In the genomic region with DNA sequence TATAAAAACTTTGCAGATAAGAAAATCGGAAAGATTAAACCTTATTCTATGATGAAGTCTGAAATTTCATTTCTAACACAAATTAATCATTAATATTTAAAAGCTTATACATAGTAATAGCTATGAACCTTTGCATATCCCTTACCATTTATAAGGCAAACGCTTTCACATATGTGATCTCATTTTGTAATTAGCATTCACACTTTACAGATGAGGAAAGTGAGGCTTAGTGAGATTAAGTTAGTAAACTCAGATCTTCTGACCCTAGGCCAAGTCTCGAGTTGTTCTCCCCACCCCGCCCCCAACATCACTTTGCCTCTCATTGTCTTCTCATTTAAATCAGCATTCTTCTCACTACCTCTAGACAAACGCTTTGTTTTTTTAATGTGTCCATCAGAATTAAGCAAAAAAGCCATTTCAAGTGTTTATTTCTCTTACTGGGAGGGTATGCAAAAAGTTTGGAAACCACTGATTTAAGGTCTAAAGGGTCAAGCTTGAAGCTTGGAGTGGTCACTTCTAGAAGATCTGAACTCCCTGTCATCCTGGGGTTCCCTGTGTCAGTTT, we compare ENCODE assay signal across 14 cellular contexts.
DNase-seq lines count a peak whose midpoint lies in the region; ATAC-seq and TF ChIP-seq lines count a peak whose summit lies in the region.
"Had no signal": no experiment of that assay in that cellular context is flagged by ENCODE, and none has a peak within 500 bp of the region (broad histone marks: within the 10 kb centered on the region; RNA-seq: fewer than 3 reads in every experiment).

No MANE protein-coding gene starts in this region.

- no peak overlapping the region for H2AFZ ChIP-seq in Karpas-422 (ENCODE audit: low read length)

- H3K4me2 ChIP-seq in Karpas-422 (ENCODE audit: low read depth, low read length, poor library complexity, severe bottlenecking) = peak overlapping the region; percentile 67

- H3K27ac ChIP-seq in Karpas-422 (ENCODE audit: low read length) = peak overlapping the region; percentile 97
- H3K27ac ChIP-seq in neutrophil = peak overlapping the region; percentile 88
- H3K27ac ChIP-seq: RWPE1 had no signal

- peaks cover 34% of the 10 kb centered on the region for H3K27me3 Mint-ChIP-seq in activated CD8-positive, alpha-beta memory T cell treated with anti-CD3 and anti-CD28 coated beads, Interleukin-2, amount 10 ng/mL, durations not matched to agents 7 days and 5 days
- H3K27me3 Mint-ChIP-seq in activated T-helper 17 cell treated with anti-CD3 and anti-CD28 coated beads, Interleukin-2, amount 50 U/mL, for 72 hours = peaks cover 7% of the 10 kb centered on the region

- no peak for ATAC-seq in activated CD8-positive, alpha-beta memory T cell treated with anti-CD3 and anti-CD28 coated beads, Interleukin-2, amount 10 ng/mL, durations not matched to agents 7 days and 5 days
- ATAC-seq in activated T-helper 17 cell treated with anti-CD3 and anti-CD28 coated beads, Interleukin-2, amount 50 U/mL, for 72 hours (replicated peaks) = no peak
- ATAC-seq: HCT116, left cardiac atrium had no signal

- H3K27me3 ChIP-seq in Karpas-422 (ENCODE audit: low read length) = no peaks in the 10 kb centered on the region
- no peaks in the 10 kb centered on the region for H3K27me3 ChIP-seq in neutrophil

- TF ChIP-seq CTCF in neutrophil (IDR thresholded peaks at IDR 0.05) = no peak

- DNase-seq in activated CD8-positive, alpha-beta memory T cell treated with anti-CD3 and anti-CD28 coated beads, Interleukin-2, amount 10 ng/mL, durations not matched to agents 7 days and 5 days = no peak
- DNase-seq in activated CD8-positive, alpha-beta memory T cell treated with anti-CD3 and anti-CD28 coated beads for 24 hours = no peak
- DNase-seq in Karpas-422 (peak; percentile 95), retina (no peak), NCI-H187 (lab: John Stamatoyannopoulos, UW) (no peak)
- DNase-seq in stimulated activated CD4-positive, alpha-beta T cell treated with anti-CD3 and anti-CD28 coated beads, Interleukin-4, amount 100 ng/mL, for 4 hours = no peak
- DNase-seq: left cardiac atrium, NCI-H1048, NCI-H748 treated with DMSO at 0.1 percent for 48 hours had no signal

- no peaks in the 10 kb centered on the region for H3K9me3 Mint-ChIP-seq in activated CD8-positive, alpha-beta memory T cell treated with anti-CD3 and anti-CD28 coated beads, Interleukin-2, amount 10 ng/mL, durations not matched to agents 7 days and 5 days (ENCODE audit: low read depth)
- no peaks in the 10 kb centered on the region for H3K9me3 Mint-ChIP-seq in activated T-helper 17 cell treated with anti-CD3 and anti-CD28 coated beads, Interleukin-2, amount 50 U/mL, for 72 hours
- H3K9me3 Mint-ChIP-seq: stimulated activated naive B cell treated with anti-CD40 and anti-IgM and Interleukin-4, amounts not matched to agents 10 μg/mL and 1 μg/mL and 100 μg/mL, for 72 hours had no signal

- CTCF ChIA-PET in activated CD8-positive, alpha-beta memory T cell treated with anti-CD3 and anti-CD28 coated beads, Interleukin-2, amount 10 ng/mL, durations not matched to agents 7 days and 5 days (lab: Charles Lee) = interaction anchor here (0.7 to 2.3 kb wide), 7 partner anchors 79 to 179 kb away, joined by 3 to 6 read pairs (median 4); no protein-coding TSS in a partner anchor

- H3K4me1 ChIP-seq in Karpas-422 (ENCODE audit: low read length) (peaks cover 100% of the 10 kb centered on the region), neutrophil (ENCODE audit: control insufficient read depth in 1 of 2, insufficient read depth in 1 of 2, low read depth in 1 of 2, low read length in 1 of 2) (peaks cover 63 to 69% of the 10 kb centered on the region in 2 experiments)

- H3K9me3 ChIP-seq in Karpas-422 (ENCODE audit: low read length) = no peaks in the 10 kb centered on the region
- H3K9me3 ChIP-seq in neutrophil = no peaks in the 10 kb centered on the region

- H3K4me3 ChIP-seq in Karpas-422 (ENCODE audit: low read length) (peak overlapping the region; percentile 39), neutrophil (ENCODE audit: low read depth in 1 of 2, low read length in 1 of 2) (no peak overlapping the region)

- peaks cover 57% of the 10 kb centered on the region for H3K4me1 Mint-ChIP-seq in activated CD8-positive, alpha-beta memory T cell treated with anti-CD3 and anti-CD28 coated beads, Interleukin-2, amount 10 ng/mL, durations not matched to agents 7 days and 5 days
- H3K4me1 Mint-ChIP-seq in activated T-helper 17 cell treated with anti-CD3 and anti-CD28 coated beads, Interleukin-2, amount 50 U/mL, for 72 hours = peaks cover 39% of the 10 kb centered on the region

- H3K36me3 Mint-ChIP-seq in activated CD8-positive, alpha-beta memory T cell treated with anti-CD3 and anti-CD28 coated beads, Interleukin-2, amount 10 ng/mL, durations not matched to agents 7 days and 5 days = peaks cover 3% of the 10 kb centered on the region
- no peaks in the 10 kb centered on the region for H3K36me3 Mint-ChIP-seq in activated T-helper 17 cell treated with anti-CD3 and anti-CD28 coated beads, Interleukin-2, amount 50 U/mL, for 72 hours (ENCODE audit: low read depth)
- H3K36me3 Mint-ChIP-seq: stimulated activated naive B cell treated with anti-CD40 and anti-IgM and Interleukin-4, amounts not matched to agents 10 μg/mL and 1 μg/mL and 100 μg/mL, for 72 hours had no signal

- H3K4me3 Mint-ChIP-seq in activated CD8-positive, alpha-beta memory T cell treated with anti-CD3 and anti-CD28 coated beads, Interleukin-2, amount 10 ng/mL, durations not matched to agents 7 days and 5 days = no peak overlapping the region
- H3K4me3 Mint-ChIP-seq in activated T-helper 17 cell treated with anti-CD3 and anti-CD28 coated beads, Interleukin-2, amount 50 U/mL, for 72 hours = peak overlapping the region; percentile 80

- H3K9me2 ChIP-seq in Karpas-422 (replicated peaks; ENCODE audit: insufficient read depth, low read length) = no peaks in the 10 kb centered on the region

- H3K9ac ChIP-seq in Karpas-422 (ENCODE audit: low read length) = peak overlapping the region; percentile 70

- no peaks in the 10 kb centered on the region for H3K79me2 ChIP-seq in Karpas-422 (ENCODE audit: low read length)

- H4K20me1 ChIP-seq in Karpas-422 (ENCODE audit: insufficient read depth, low read depth, low read length) = no peaks in the 10 kb centered on the region

- peak overlapping the region; percentile 84 for H3K27ac Mint-ChIP-seq in activated CD8-positive, alpha-beta memory T cell treated with anti-CD3 and anti-CD28 coated beads, Interleukin-2, amount 10 ng/mL, durations not matched to agents 7 days and 5 days
- H3K27ac Mint-ChIP-seq in activated T-helper 17 cell treated with anti-CD3 and anti-CD28 coated beads, Interleukin-2, amount 50 U/mL, for 72 hours = peak overlapping the region; percentile 92

- H3K36me3 ChIP-seq in Karpas-422 (ENCODE audit: insufficient read depth, low read length) (no peaks in the 10 kb centered on the region), neutrophil (no peaks in the 10 kb centered on the region)
